In genomic region chr17:75249564-75249963, GRCh38 we compare ENCODE assay signal across 10 cellular contexts. TPM values are rescaled to one million over a fixed set of nuclear protein-coding genes. Genes with fewer than 3 reads are reported as not detected.
DNase-seq lines count a peak whose midpoint lies in the region; ATAC-seq and TF ChIP-seq lines count a peak whose summit lies in the region.
"Had no signal": no experiment of that assay in that cellular context is flagged by ENCODE, and none has a peak within 500 bp of the region (broad histone marks: within the 10 kb centered on the region; RNA-seq: fewer than 3 reads in every experiment).

No MANE protein-coding gene starts in this region.

- no peaks in the 10 kb centered on the region for H3K9me3 Mint-ChIP-seq in activated CD4-positive, alpha-beta memory T cell treated with anti-CD3 and anti-CD28 coated beads, Interleukin-2, amount 10 ng/mL, durations not matched to agents 7 days and 5 days
- no peaks in the 10 kb centered on the region for H3K9me3 Mint-ChIP-seq in type B pancreatic cell

- H3K27ac ChIP-seq in foreskin keratinocyte, result peak overlapping the region; percentile 79
- H3K27ac ChIP-seq: prostate gland had no signal

- no peaks in the 10 kb centered on the region for H3K4me1 ChIP-seq in foreskin keratinocyte
- H3K4me1 ChIP-seq: prostate gland had no signal

- peak; percentile 45 for DNase-seq in stimulated activated CD4-positive, alpha-beta T cell treated with anti-CD3 and anti-CD28 coated beads, Interleukin-4, amount 100 ng/mL, for 24 hours
- no peak for DNase-seq in stimulated activated CD4-positive, alpha-beta T cell treated with anti-CD3 and anti-CD28 coated beads, Interleukin-12 subunit alpha, Interleukin-12 subunit beta, amount 100 ng/mL, for 4 hours
- no peak for DNase-seq in activated CD4-positive, alpha-beta memory T cell treated with anti-CD3 and anti-CD28 coated beads, Interleukin-2, amount 10 ng/mL, durations not matched to agents 7 days and 5 days
- DNase-seq in foreskin keratinocyte (no peak), type B pancreatic cell (ENCODE audit: extremely low spot score, unreplicated experiment) (no peak), globus pallidus (ENCODE audit: low spot score) (no peak)
- DNase-seq: NCI-H146 had no signal

- H3K27me3 ChIP-seq in foreskin keratinocyte, result no peaks in the 10 kb centered on the region

- peak overlapping the region; percentile 73 for H3K4me3 Mint-ChIP-seq in activated CD4-positive, alpha-beta memory T cell treated with anti-CD3 and anti-CD28 coated beads, Interleukin-2, amount 10 ng/mL, durations not matched to agents 7 days and 5 days
- no peak overlapping the region for H3K4me3 Mint-ChIP-seq in type B pancreatic cell

- CTCF ChIA-PET in activated CD4-positive, alpha-beta memory T cell treated with anti-CD3 and anti-CD28 coated beads, Interleukin-2, amount 10 ng/mL, durations not matched to agents 7 days and 5 days (lab: Charles Lee), result interaction anchor here (1.2 to 3.9 kb wide), 7 partner anchors 9 to 163 kb away, joined by 3 to 35 read pairs (median 7); partner anchors contain the start of genes GGA3, MIF4GD and MRPS7

- TF ChIP-seq CTCF in foreskin keratinocyte (conservative IDR thresholded peaks at IDR 0.05), result no peak
- no peak for TF ChIP-seq CTCF in type B pancreatic cell (conservative IDR thresholded peaks at IDR 0.05)

- POLR2A ChIA-PET in activated CD4-positive, alpha-beta memory T cell treated with anti-CD3 and anti-CD28 coated beads, Interleukin-2, amount 10 ng/mL, durations not matched to agents 7 days and 5 days (lab: Charles Lee), result interaction anchor here (1.1 to 5.4 kb wide), 8 partner anchors 10 to 95 kb away, joined by 3 to 81 read pairs (median 7); partner anchors contain the start of genes GGA3, JPT1, MIF4GD and MRPS7

- ATAC-seq in foreskin keratinocyte (no peak), GM21619 (IDR thresholded peaks at IDR 0.05; ENCODE audit: unreplicated experiment) (no peak), GM21515 (IDR thresholded peaks at IDR 0.05; ENCODE audit: unreplicated experiment) (no peak)

- H3K4me1 Mint-ChIP-seq in activated CD4-positive, alpha-beta memory T cell treated with anti-CD3 and anti-CD28 coated beads, Interleukin-2, amount 10 ng/mL, durations not matched to agents 7 days and 5 days, result peaks cover 42% of the 10 kb centered on the region
- H3K4me1 Mint-ChIP-seq in type B pancreatic cell (ENCODE audit: unreplicated experiment), result peaks cover 9% of the 10 kb centered on the region

- peak overlapping the region; percentile 86 for H3K27ac Mint-ChIP-seq in activated CD4-positive, alpha-beta memory T cell treated with anti-CD3 and anti-CD28 coated beads, Interleukin-2, amount 10 ng/mL, durations not matched to agents 7 days and 5 days
- peak overlapping the region; percentile 21 for H3K27ac Mint-ChIP-seq in type B pancreatic cell

- H3K27me3 Mint-ChIP-seq in activated CD4-positive, alpha-beta memory T cell treated with anti-CD3 and anti-CD28 coated beads, Interleukin-2, amount 10 ng/mL, durations not matched to agents 7 days and 5 days, result no peaks in the 10 kb centered on the region
- no peaks in the 10 kb centered on the region for H3K27me3 Mint-ChIP-seq in type B pancreatic cell

- H3K36me3 Mint-ChIP-seq in activated CD4-positive, alpha-beta memory T cell treated with anti-CD3 and anti-CD28 coated beads, Interleukin-2, amount 10 ng/mL, durations not matched to agents 7 days and 5 days (ENCODE audit: low read depth), result peaks cover 32% of the 10 kb centered on the region
- no peaks in the 10 kb centered on the region for H3K36me3 Mint-ChIP-seq in type B pancreatic cell

RNA-seq across cellular contexts. Expression of gene GGA3, which starts 11.8 kb away (rescaled TPM):
- 10 to 100 TPM; 73.4 to 79.4 TPM for total RNA-seq in activated CD4-positive, alpha-beta memory T cell treated with anti-CD3 and anti-CD28 coated beads, Interleukin-2, amount 10 ng/mL, durations not matched to agents 7 days and 5 days
- total RNA-seq in foreskin keratinocyte (19.1 and 20.7 TPM in 2 replicates), type B pancreatic cell (ENCODE audit: low replicate concordance) (49.7 and 64.4 TPM in 2 replicates)
- polyA plus RNA-seq in foreskin keratinocyte, result 12.3 and 12.8 TPM in 2 replicates

RNA-seq across cellular contexts. Expression of gene MRPS7, which starts 12.1 kb away (rescaled TPM):
- total RNA-seq in activated CD4-positive, alpha-beta memory T cell treated with anti-CD3 and anti-CD28 coated beads, Interleukin-2, amount 10 ng/mL, durations not matched to agents 7 days and 5 days, result 10 to 100 TPM; 39.7 to 40.0 TPM
- 105 and 110 TPM in 2 replicates for total RNA-seq in foreskin keratinocyte
- polyA plus RNA-seq in foreskin keratinocyte, result 126 and 127 TPM in 2 replicates
- total RNA-seq in type B pancreatic cell (ENCODE audit: low replicate concordance), result 67.0 and 70.9 TPM in 2 replicates

RNA-seq across cellular contexts. Expression of gene MIF4GD, which starts 21.5 kb away (rescaled TPM):
- 10 to 100 TPM; 54.8 to 60.3 TPM for total RNA-seq in activated CD4-positive, alpha-beta memory T cell treated with anti-CD3 and anti-CD28 coated beads, Interleukin-2, amount 10 ng/mL, durations not matched to agents 7 days and 5 days
- total RNA-seq in foreskin keratinocyte (11.6 and 13.7 TPM in 2 replicates), type B pancreatic cell (ENCODE audit: low replicate concordance) (11.9 and 16.6 TPM in 2 replicates)
- 17.8 and 19.6 TPM in 2 replicates for polyA plus RNA-seq in foreskin keratinocyte

RNA-seq across cellular contexts. Expression of gene SLC25A19, which starts 39.7 kb away (rescaled TPM):
- 10 to 100 TPM; 24.3 to 27.9 TPM for total RNA-seq in activated CD4-positive, alpha-beta memory T cell treated with anti-CD3 and anti-CD28 coated beads, Interleukin-2, amount 10 ng/mL, durations not matched to agents 7 days and 5 days
- total RNA-seq in foreskin keratinocyte, result 12.3 and 13.2 TPM in 2 replicates
- 11.8 and 15.2 TPM in 2 replicates for polyA plus RNA-seq in foreskin keratinocyte
- total RNA-seq in type B pancreatic cell (ENCODE audit: low replicate concordance), result 17.0 and 17.8 TPM in 2 replicates

RNA-seq across cellular contexts. Expression of gene NUP85, which starts 44.1 kb away (rescaled TPM):
- 100 to 1,000 TPM; 109 to 116 TPM for total RNA-seq in activated CD4-positive, alpha-beta memory T cell treated with anti-CD3 and anti-CD28 coated beads, Interleukin-2, amount 10 ng/mL, durations not matched to agents 7 days and 5 days
- total RNA-seq in foreskin keratinocyte (74.4 and 81.5 TPM in 2 replicates), type B pancreatic cell (ENCODE audit: low replicate concordance) (63.3 and 84.1 TPM in 2 replicates)
- polyA plus RNA-seq in foreskin keratinocyte, result 55.9 and 66.9 TPM in 2 replicates
